ENCODE assay signal across 1 cellular context in genomic region chr17:4208228-4208627, GRCh38.
TF ChIP-seq lines count a peak whose summit lies in the region.

No MANE protein-coding gene starts in this region.

TF ChIP-seq in WTC11, 78 proteins besides CTCF, POLR2A, EP300 and RAD21 (continued from another document):
- TF ChIP-seq ARID4B (CRISPR knock-in tag; IDR thresholded peaks at IDR 0.05; ENCODE audit: borderline replicate concordance): no peak
- no peak for TF ChIP-seq AR (CRISPR knock-in tag; IDR thresholded peaks at IDR 0.05)
- TF ChIP-seq MXD4 (CRISPR knock-in tag; IDR thresholded peaks at IDR 0.05; ENCODE audit: borderline replicate concordance): no peak
- TF ChIP-seq MYBL2 (CRISPR knock-in tag; IDR thresholded peaks at IDR 0.05): no peak
- TF ChIP-seq, protein P1, sequence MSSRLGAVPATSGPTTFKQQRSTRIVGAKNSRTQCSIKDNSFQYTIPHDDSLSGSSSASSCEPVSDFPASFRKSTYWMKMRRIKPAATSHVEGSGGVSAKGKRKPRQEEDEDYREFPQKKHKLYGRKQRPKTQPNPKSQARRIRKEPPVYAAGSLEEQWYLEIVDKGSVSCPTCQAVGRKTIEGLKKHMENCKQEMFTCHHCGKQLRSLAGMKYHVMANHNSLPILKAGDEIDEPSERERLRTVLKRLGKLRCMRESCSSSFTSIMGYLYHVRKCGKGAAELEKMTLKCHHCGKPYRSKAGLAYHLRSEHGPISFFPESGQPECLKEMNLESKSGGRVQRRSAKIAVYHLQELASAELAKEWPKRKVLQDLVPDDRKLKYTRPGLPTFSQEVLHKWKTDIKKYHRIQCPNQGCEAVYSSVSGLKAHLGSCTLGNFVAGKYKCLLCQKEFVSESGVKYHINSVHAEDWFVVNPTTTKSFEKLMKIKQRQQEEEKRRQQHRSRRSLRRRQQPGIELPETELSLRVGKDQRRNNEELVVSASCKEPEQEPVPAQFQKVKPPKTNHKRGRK (CRISPR knock-in tag; IDR thresholded peaks at IDR 0.05; ENCODE audit: borderline replicate concordance): no peak
- no peak for TF ChIP-seq RORB (CRISPR knock-in tag; IDR thresholded peaks at IDR 0.05)
